Comparison of ENCODE assay signal across 8 cellular contexts in the genomic region with DNA sequence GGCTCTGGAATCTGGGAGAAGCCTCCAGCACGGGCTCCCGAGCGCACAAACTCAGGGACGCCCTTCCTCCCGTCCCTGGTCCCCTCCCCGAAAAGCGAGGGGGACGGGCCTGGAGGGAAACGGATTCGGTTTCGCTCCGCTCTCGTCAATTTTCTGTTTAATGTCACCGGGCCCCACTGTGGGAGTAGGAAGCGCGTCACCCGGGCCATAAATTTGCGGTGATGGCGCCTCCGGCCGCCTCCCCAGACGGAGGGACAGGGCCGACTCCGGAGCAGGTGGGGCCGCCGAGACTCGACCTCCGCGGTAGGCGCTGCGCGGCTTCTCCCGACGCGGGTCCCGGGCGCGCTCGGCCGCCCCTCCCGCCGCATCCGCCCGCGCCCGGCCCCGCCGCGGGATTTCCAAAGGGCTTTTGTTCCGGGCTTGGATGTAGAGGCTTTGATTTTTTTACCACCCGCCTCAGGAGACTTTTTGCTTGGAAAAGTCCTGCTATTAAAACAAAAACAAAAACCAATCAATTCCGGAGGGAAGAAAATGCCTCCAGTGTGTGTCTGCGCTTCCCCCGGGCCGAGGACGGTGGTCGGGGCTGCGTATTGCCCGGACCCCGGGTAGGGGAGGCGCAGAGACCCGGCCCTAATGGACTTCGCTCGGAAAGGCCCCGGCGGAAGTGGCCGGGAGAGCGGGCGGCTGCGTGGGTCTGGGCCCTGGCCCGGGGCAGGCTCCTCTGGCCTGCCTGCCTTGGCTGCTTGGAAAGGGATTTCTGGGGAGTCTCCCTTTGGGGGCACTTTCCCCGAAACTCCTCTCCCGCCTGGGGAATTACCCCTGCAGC. TPM values are rescaled to one million over a fixed set of nuclear protein-coding genes. Genes with fewer than 3 reads are reported as not detected.
DNase-seq lines count a peak whose midpoint lies in the region; ATAC-seq and TF ChIP-seq lines count a peak whose summit lies in the region.

No MANE protein-coding gene starts in this region.

- H3K27me3 ChIP-seq in CD4-positive, CD25-positive, alpha-beta regulatory T cell (ENCODE audit: control insufficient read depth, insufficient read depth, low read length): peaks cover 14% of the 10 kb centered on the region
- H3K27me3 ChIP-seq in uterus: no peaks in the 10 kb centered on the region

- no peaks in the 10 kb centered on the region for H3K36me3 ChIP-seq in CD4-positive, CD25-positive, alpha-beta regulatory T cell (ENCODE audit: control insufficient read depth, insufficient read depth, low read length)
- no peaks in the 10 kb centered on the region for H3K36me3 ChIP-seq in uterus

- H3K9me3 Mint-ChIP-seq in CD4-positive, CD25-positive, alpha-beta regulatory T cell: no peaks in the 10 kb centered on the region
- no peaks in the 10 kb centered on the region for H3K9me3 Mint-ChIP-seq in activated T-helper 1 cell treated with anti-CD3 and anti-CD28 coated beads, Interleukin-12 subunit alpha, Interleukin-12 subunit beta, Interleukin-2, Interleukin-4 antibody, amounts not matched to agents 30 ng/mL and 10 ng/mL and 1 ng/mL, durations not matched to agents 14 hours and 24 hours and 36 hours

- H3K4me3 Mint-ChIP-seq in CD4-positive, CD25-positive, alpha-beta regulatory T cell: peak overlapping the region in 3 of 4 donors; percentile 58 to 78 (median 74)
- H3K4me3 Mint-ChIP-seq in activated T-helper 1 cell treated with anti-CD3 and anti-CD28 coated beads, Interleukin-12 subunit alpha, Interleukin-12 subunit beta, Interleukin-2, Interleukin-4 antibody, amounts not matched to agents 30 ng/mL and 10 ng/mL and 1 ng/mL, durations not matched to agents 14 hours and 24 hours and 36 hours: peak overlapping the region; percentile 74

- TF ChIP-seq POLR2A in uterus (IDR thresholded peaks at IDR 0.05): peak in 1 of 2 donors; percentile 49

- intact Hi-C loops in activated T-helper 1 cell treated with anti-CD3 and anti-CD28 coated beads, Interleukin-12 subunit alpha, Interleukin-12 subunit beta, Interleukin-2, Interleukin-4 antibody, amounts not matched to agents 30 ng/mL and 10 ng/mL and 1 ng/mL, durations not matched to agents 14 hours and 24 hours and 36 hours (cut with micrococcal nuclease): loop anchor here (2.0 kb wide), 1 partner anchor 41 kb away; no protein-coding TSS in a partner anchor
- intact Hi-C loops in uterus (cut with DNase I; ENCODE audit: low total_unique reads): loop anchor here (5.0 kb wide), 1 partner anchor 95 kb away; no protein-coding TSS in a partner anchor

- no peak for TF ChIP-seq CTCF in uterus (IDR thresholded peaks at IDR 0.05)

- H3K36me3 Mint-ChIP-seq in CD4-positive, CD25-positive, alpha-beta regulatory T cell: no peaks in the 10 kb centered on the region
- H3K36me3 Mint-ChIP-seq in activated T-helper 1 cell treated with anti-CD3 and anti-CD28 coated beads, Interleukin-12 subunit alpha, Interleukin-12 subunit beta, Interleukin-2, Interleukin-4 antibody, amounts not matched to agents 30 ng/mL and 10 ng/mL and 1 ng/mL, durations not matched to agents 14 hours and 24 hours and 36 hours (ENCODE audit: low read depth): no peaks in the 10 kb centered on the region

- in situ Hi-C loops in KBM-7 (cut with MboI; ENCODE audit: low pct_unique_long_range_greater_than_20kb, low sequenced_read_pairs): no loop called here

- H3K27ac ChIP-seq in CD4-positive, CD25-positive, alpha-beta regulatory T cell (ENCODE audit: insufficient read depth, low read length, poor library complexity, severe bottlenecking): no peak overlapping the region
- H3K27ac ChIP-seq in uterus: peak overlapping the region; percentile 90 to 99

- H3K4me1 Mint-ChIP-seq in CD4-positive, CD25-positive, alpha-beta regulatory T cell: peaks cover 0 to 6% (median 3%) of the 10 kb centered on the region in 4 donors
- no peaks in the 10 kb centered on the region for H3K4me1 Mint-ChIP-seq in activated T-helper 1 cell treated with anti-CD3 and anti-CD28 coated beads, Interleukin-12 subunit alpha, Interleukin-12 subunit beta, Interleukin-2, Interleukin-4 antibody, amounts not matched to agents 30 ng/mL and 10 ng/mL and 1 ng/mL, durations not matched to agents 14 hours and 24 hours and 36 hours (ENCODE audit: low read depth)

- H3K9me3 ChIP-seq in CD4-positive, CD25-positive, alpha-beta regulatory T cell (ENCODE audit: control insufficient read depth in 2 of 2, low read length in 2 of 2): no peaks in the 10 kb centered on the region
- H3K9me3 ChIP-seq in uterus: no peaks in the 10 kb centered on the region

- peak in 1 of 2 donors; percentile 11 for ATAC-seq in CD4-positive, CD25-positive, alpha-beta regulatory T cell (ENCODE audit: low read depth in 2 of 2)
- ATAC-seq in GM21723 (IDR thresholded peaks at IDR 0.05; ENCODE audit: unreplicated experiment): no peak

- H3K4me1 ChIP-seq in CD4-positive, CD25-positive, alpha-beta regulatory T cell (ENCODE audit: control insufficient read depth, insufficient read depth, low read length, poor library complexity, severe bottlenecking): peaks cover 19% of the 10 kb centered on the region
- H3K4me1 ChIP-seq in uterus: peaks cover 5 to 31% of the 10 kb centered on the region in 2 donors

- no peak overlapping the region for H3K27ac Mint-ChIP-seq in CD4-positive, CD25-positive, alpha-beta regulatory T cell
- H3K27ac Mint-ChIP-seq in activated T-helper 1 cell treated with anti-CD3 and anti-CD28 coated beads, Interleukin-12 subunit alpha, Interleukin-12 subunit beta, Interleukin-2, Interleukin-4 antibody, amounts not matched to agents 30 ng/mL and 10 ng/mL and 1 ng/mL, durations not matched to agents 14 hours and 24 hours and 36 hours: peak overlapping the region; percentile 71

- H3K4me3 ChIP-seq in CD4-positive, CD25-positive, alpha-beta regulatory T cell (ENCODE audit: low read depth, low read length): no peak overlapping the region
- peak overlapping the region; percentile 49 to 80 for H3K4me3 ChIP-seq in uterus

- peak in 1 of 3 donors; percentile 41 for DNase-seq in CD4-positive, CD25-positive, alpha-beta regulatory T cell
- DNase-seq in KBM-7 (peak; percentile 68), globus pallidus (ENCODE audit: low spot score) (peak; percentile 66), nucleus accumbens (lab: John Stamatoyannopoulos, UW) (peak in 33 of 56 donors; percentile 32 to 79 (median 68)), uterus (peak; percentile 80 to 82), COLO829 (ENCODE audit: low spot score) (no peak)
- peak; percentile 44 for DNase-seq in activated T-helper 1 cell treated with anti-CD3 and anti-CD28 coated beads, Interleukin-12 subunit alpha, Interleukin-12 subunit beta, Interleukin-2, Interleukin-4 antibody, amounts not matched to agents 30 ng/mL and 10 ng/mL and 1 ng/mL, durations not matched to agents 14 hours and 24 hours and 36 hours (ENCODE audit: low spot score)

- peaks cover 67% of the 10 kb centered on the region for H3K27me3 Mint-ChIP-seq in CD4-positive, CD25-positive, alpha-beta regulatory T cell
- peaks cover 41% of the 10 kb centered on the region for H3K27me3 Mint-ChIP-seq in activated T-helper 1 cell treated with anti-CD3 and anti-CD28 coated beads, Interleukin-12 subunit alpha, Interleukin-12 subunit beta, Interleukin-2, Interleukin-4 antibody, amounts not matched to agents 30 ng/mL and 10 ng/mL and 1 ng/mL, durations not matched to agents 14 hours and 24 hours and 36 hours (ENCODE audit: insufficient read depth)

RNA-seq across cellular contexts. Expression of gene BAHCC1, which starts 7.8 kb away (rescaled TPM):
- total RNA-seq in CD4-positive, CD25-positive, alpha-beta regulatory T cell: 0.54 TPM
- not detected for polyA plus RNA-seq in CD4-positive, CD25-positive, alpha-beta regulatory T cell
- total RNA-seq in activated T-helper 1 cell treated with anti-CD3 and anti-CD28 coated beads, Interleukin-12 subunit alpha, Interleukin-12 subunit beta, Interleukin-2, Interleukin-4 antibody, amounts not matched to agents 30 ng/mL and 10 ng/mL and 1 ng/mL, durations not matched to agents 14 hours and 24 hours and 36 hours: 0.02 and 0.08 TPM in 2 replicates
- 10 to 100 TPM in 2 of 4 donors, 1 to 10 TPM in 2; 1.5 to 34.1 (median 8.5) TPM for total RNA-seq in uterus
